1 cellular context compared by ENCODE assay signal in the genomic region with DNA sequence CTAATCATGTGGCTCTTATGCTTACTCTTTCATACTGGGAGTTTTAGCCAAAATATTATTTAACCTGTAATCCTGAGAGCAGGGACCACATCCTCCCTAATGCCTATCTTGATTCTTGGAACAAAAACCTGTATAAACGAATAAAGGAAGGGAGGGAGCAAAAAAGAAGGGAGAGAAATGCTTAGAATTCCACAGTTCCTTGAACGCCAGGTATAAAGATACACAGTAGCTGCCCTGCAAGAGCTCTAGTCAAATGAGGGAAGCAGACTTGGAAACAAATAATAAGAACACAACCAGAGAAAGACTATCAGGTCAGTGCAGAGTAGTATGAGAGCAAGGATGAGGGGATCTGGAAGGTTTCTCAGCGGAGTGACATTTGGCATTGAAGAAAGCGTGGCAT.
TF ChIP-seq lines count a peak whose summit lies in the region.

No MANE protein-coding gene starts in this region.

TF ChIP-seq in neural cell, 6 proteins besides CTCF, POLR2A, EP300 and RAD21 (continued from another document):
- TF ChIP-seq, protein P1, sequence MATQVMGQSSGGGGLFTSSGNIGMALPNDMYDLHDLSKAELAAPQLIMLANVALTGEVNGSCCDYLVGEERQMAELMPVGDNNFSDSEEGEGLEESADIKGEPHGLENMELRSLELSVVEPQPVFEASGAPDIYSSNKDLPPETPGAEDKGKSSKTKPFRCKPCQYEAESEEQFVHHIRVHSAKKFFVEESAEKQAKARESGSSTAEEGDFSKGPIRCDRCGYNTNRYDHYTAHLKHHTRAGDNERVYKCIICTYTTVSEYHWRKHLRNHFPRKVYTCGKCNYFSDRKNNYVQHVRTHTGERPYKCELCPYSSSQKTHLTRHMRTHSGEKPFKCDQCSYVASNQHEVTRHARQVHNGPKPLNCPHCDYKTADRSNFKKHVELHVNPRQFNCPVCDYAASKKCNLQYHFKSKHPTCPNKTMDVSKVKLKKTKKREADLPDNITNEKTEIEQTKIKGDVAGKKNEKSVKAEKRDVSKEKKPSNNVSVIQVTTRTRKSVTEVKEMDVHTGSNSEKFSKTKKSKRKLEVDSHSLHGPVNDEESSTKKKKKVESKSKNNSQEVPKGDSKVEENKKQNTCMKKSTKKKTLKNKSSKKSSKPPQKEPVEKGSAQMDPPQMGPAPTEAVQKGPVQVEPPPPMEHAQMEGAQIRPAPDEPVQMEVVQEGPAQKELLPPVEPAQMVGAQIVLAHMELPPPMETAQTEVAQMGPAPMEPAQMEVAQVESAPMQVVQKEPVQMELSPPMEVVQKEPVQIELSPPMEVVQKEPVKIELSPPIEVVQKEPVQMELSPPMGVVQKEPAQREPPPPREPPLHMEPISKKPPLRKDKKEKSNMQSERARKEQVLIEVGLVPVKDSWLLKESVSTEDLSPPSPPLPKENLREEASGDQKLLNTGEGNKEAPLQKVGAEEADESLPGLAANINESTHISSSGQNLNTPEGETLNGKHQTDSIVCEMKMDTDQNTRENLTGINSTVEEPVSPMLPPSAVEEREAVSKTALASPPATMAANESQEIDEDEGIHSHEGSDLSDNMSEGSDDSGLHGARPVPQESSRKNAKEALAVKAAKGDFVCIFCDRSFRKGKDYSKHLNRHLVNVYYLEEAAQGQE (IDR thresholded peaks at IDR 0.05; ENCODE audit: borderline replicate concordance), result no peak
- TF ChIP-seq EZH2 (IDR thresholded peaks at IDR 0.05; ENCODE audit: borderline replicate concordance, insufficient read depth, low read length, poor library complexity, severe bottlenecking), result no peak
